Comparison of ENCODE assay signal across 10 cellular contexts in genomic region chr11:116930586-116930985, GRCh38.
DNase-seq lines count a peak whose midpoint lies in the region; ATAC-seq and TF ChIP-seq lines count a peak whose summit lies in the region.
"Had no signal": no experiment of that assay in that cellular context is flagged by ENCODE, and none has a peak within 500 bp of the region (broad histone marks: within the 10 kb centered on the region; RNA-seq: fewer than 3 reads in every experiment).

No MANE protein-coding gene starts in this region.

- peak overlapping the region; percentile 60 for H3K4me3 Mint-ChIP-seq in central memory CD8-positive, alpha-beta T cell
- peak overlapping the region in 1 of 3 experiments; percentile 78 for H3K4me3 Mint-ChIP-seq in nephron
- no peak overlapping the region for H3K4me3 Mint-ChIP-seq in osteocyte (ENCODE audit: unreplicated experiment)

- peaks cover 15% of the 10 kb centered on the region; the same call in 1 of the 2 replicates for H3K36me3 ChIP-seq in BLaER1
- no peaks in the 10 kb centered on the region; the same call in 1 of the 2 replicates for H3K36me3 ChIP-seq in KOPT-K1 (ENCODE audit: insufficient read depth, low read length)
- H3K36me3 ChIP-seq: brain microvascular endothelial cell had no signal

- peak overlapping the region; percentile 97 for H3K27ac Mint-ChIP-seq in central memory CD8-positive, alpha-beta T cell (ENCODE audit: low read depth)
- peak overlapping the region; percentile 81 to 91 (median 86) for H3K27ac Mint-ChIP-seq in nephron
- H3K27ac Mint-ChIP-seq in osteocyte (ENCODE audit: unreplicated experiment) = no peak overlapping the region

- H3K4me3 ChIP-seq in BLaER1 = no peak overlapping the region

- no peak for DNase-seq in central memory CD8-positive, alpha-beta T cell (ENCODE audit: low spot score in 2 of 2)
- no peak for DNase-seq in GDM1 (lab: John Stamatoyannopoulos, UW)
- DNase-seq in NCI-H1694 treated with DMSO at 0.1 percent for 48 hours (lab: John Stamatoyannopoulos, UW) = no peak
- DNase-seq in dermis blood vessel endothelial cell = no peak
- DNase-seq in osteocyte (ENCODE audit: extremely low spot score, unreplicated experiment) = no peak
- DNase-seq: NCI-H2029 had no signal

- peaks cover 19% of the 10 kb centered on the region for H3K36me3 Mint-ChIP-seq in central memory CD8-positive, alpha-beta T cell (ENCODE audit: insufficient read depth)
- H3K36me3 Mint-ChIP-seq in nephron (ENCODE audit: low read depth) (peaks cover 21% of the 10 kb centered on the region), osteocyte (ENCODE audit: unreplicated experiment) (peaks cover 3% of the 10 kb centered on the region)

- peaks cover 3% of the 10 kb centered on the region; the same call in 1 of the 2 replicates for H3K9me3 ChIP-seq in BLaER1
- H3K9me3 ChIP-seq in KOPT-K1 (ENCODE audit: insufficient read depth, low read length, poor library complexity, severe bottlenecking) = no peaks in the 10 kb centered on the region

- peaks cover 12% of the 10 kb centered on the region; the same call in 1 of the 2 replicates for H4K20me1 ChIP-seq in BLaER1

- H3K27ac ChIP-seq in BLaER1 = no peak overlapping the region
- peak overlapping the region; percentile 75 for H3K27ac ChIP-seq in KOPT-K1 (ENCODE audit: low read depth, low read length, poor library complexity, severe bottlenecking)
- H3K27ac ChIP-seq: brain microvascular endothelial cell had no signal

- no peak for ATAC-seq in central memory CD8-positive, alpha-beta T cell (replicated peaks; ENCODE audit: extremely low read depth, poor library complexity, severe bottlenecking)

- H3K9me3 Mint-ChIP-seq in central memory CD8-positive, alpha-beta T cell = no peaks in the 10 kb centered on the region
- H3K9me3 Mint-ChIP-seq in nephron (no peaks in the 10 kb centered on the region), osteocyte (ENCODE audit: unreplicated experiment) (no peaks in the 10 kb centered on the region)

- peak overlapping the region; percentile 59 for H3K4me2 ChIP-seq in BLaER1

- H3K4me1 Mint-ChIP-seq in central memory CD8-positive, alpha-beta T cell = peaks cover 71% of the 10 kb centered on the region
- peaks cover 49% of the 10 kb centered on the region for H3K4me1 Mint-ChIP-seq in nephron
- peaks cover 22% of the 10 kb centered on the region for H3K4me1 Mint-ChIP-seq in osteocyte (ENCODE audit: unreplicated experiment)

- no peak for TF ChIP-seq CTCF in nephron (IDR thresholded peaks at IDR 0.05; ENCODE audit: unreplicated experiment in 3 of 3)
- no peak for TF ChIP-seq CTCF in osteocyte (IDR thresholded peaks at IDR 0.05)

- H3K9ac ChIP-seq in BLaER1 = no peak overlapping the region

- H3K4me1 ChIP-seq in BLaER1 = peaks cover 48% of the 10 kb centered on the region

- H3K27me3 ChIP-seq in BLaER1 = no peaks in the 10 kb centered on the region
- H3K27me3 ChIP-seq: brain microvascular endothelial cell had no signal

- no peaks in the 10 kb centered on the region for H3K27me3 Mint-ChIP-seq in central memory CD8-positive, alpha-beta T cell
- no peaks in the 10 kb centered on the region for H3K27me3 Mint-ChIP-seq in nephron (ENCODE audit: low read depth)
- no peaks in the 10 kb centered on the region for H3K27me3 Mint-ChIP-seq in osteocyte (ENCODE audit: unreplicated experiment)
